8 cellular contexts compared by ENCODE assay signal in genomic region chr19:17747205-17748098, GRCh38. TPM values are rescaled to one million over a fixed set of nuclear protein-coding genes. Genes with fewer than 3 reads are reported as not detected.
DNase-seq lines count a peak whose midpoint lies in the region; ATAC-seq, FAIRE-seq and TF ChIP-seq lines count a peak whose summit lies in the region.

No MANE protein-coding gene starts in this region.

- no peaks in the 10 kb centered on the region for H3K27me3 ChIP-seq in Loucy (ENCODE audit: insufficient read depth, low read length, poor library complexity, severe bottlenecking)
- no peaks in the 10 kb centered on the region for H3K27me3 ChIP-seq in RWPE2 (ENCODE audit: insufficient read depth, poor library complexity, severe bottlenecking)

- H3K4me2 ChIP-seq in Loucy (ENCODE audit: low read depth, low read length, poor library complexity, severe bottlenecking): peak overlapping the region; percentile 93

- TF ChIP-seq POLR2A in H54 (IDR thresholded peaks at IDR 0.05; ENCODE audit: low read depth, low read length): no peak

- FAIRE-seq in H54 (lab: Jason Lieb, UNC): peak; percentile 38

- DNase-seq in Daoy (ENCODE audit: low read depth): peak; percentile 97
- DNase-seq in H54 (ENCODE audit: insufficient read length, low spot score): peak; percentile 95
- peak; percentile 95 for DNase-seq in RWPE2 (ENCODE audit: low spot score)
- peak; percentile 93 for DNase-seq in activated T-helper 9 cell treated with anti-CD3 and anti-CD28 coated beads, Interleukin-2, amount 50 U/mL, for 16 hours (ENCODE audit: low read depth)
- peak; percentile 90 for DNase-seq in fibroblast of the aortic adventitia (ENCODE audit: low read depth)
- DNase-seq in stimulated activated naive CD4-positive, alpha-beta T cell treated with Interleukin-2 at 50 U/mL for 16 hours (lab: John Stamatoyannopoulos, UW): peak; percentile 92

- no peaks in the 10 kb centered on the region for H4K20me1 ChIP-seq in Loucy (ENCODE audit: insufficient read depth, low read length, poor library complexity, severe bottlenecking)

- peak overlapping the region; percentile 69 to 79 (median 76) for H3K4me3 Mint-ChIP-seq in nephron

- H3F3A ChIP-seq in Loucy (ENCODE audit: low read depth): no peaks in the 10 kb centered on the region

- peak overlapping the region; percentile 13; the same call in 1 of the 2 replicates for H2AFZ ChIP-seq in Loucy (ENCODE audit: low read length)

- H3K27ac ChIP-seq in RWPE2 (ENCODE audit: poor library complexity, severe bottlenecking): no peak overlapping the region

- H3K4me1 Mint-ChIP-seq in nephron: peaks cover 4% of the 10 kb centered on the region

- no peaks in the 10 kb centered on the region for H3K9me3 Mint-ChIP-seq in nephron

- H3K36me3 ChIP-seq in Loucy (ENCODE audit: insufficient read depth, low read length) (no peaks in the 10 kb centered on the region), RWPE2 (ENCODE audit: low read depth) (no peaks in the 10 kb centered on the region)

- no peak for TF ChIP-seq CTCF in Loucy (conservative IDR thresholded peaks at IDR 0.05; ENCODE audit: low read length)
- TF ChIP-seq CTCF in RWPE2 (IDR thresholded peaks at IDR 0.05; ENCODE audit: poor library complexity, severe bottlenecking): no peak
- no peak for TF ChIP-seq CTCF in fibroblast of the aortic adventitia (IDR thresholded peaks at IDR 0.05; ENCODE audit: insufficient read depth, low read length)
- TF ChIP-seq CTCF in nephron (IDR thresholded peaks at IDR 0.05; ENCODE audit: unreplicated experiment in 3 of 3): no peak

- H3K9ac ChIP-seq in Loucy (ENCODE audit: low read depth, low read length, poor library complexity, severe bottlenecking): peak overlapping the region; percentile 80

- ATAC-seq in RWPE2 (ENCODE audit: low read depth): peak; percentile 99

- H3K36me3 Mint-ChIP-seq in nephron (ENCODE audit: low read depth): no peaks in the 10 kb centered on the region

- no peaks in the 10 kb centered on the region for H3K9me2 ChIP-seq in Loucy (replicated peaks; ENCODE audit: low read depth, low read length)

- no peaks in the 10 kb centered on the region for H3K9me3 ChIP-seq in Loucy (ENCODE audit: insufficient read depth, low read depth, low read length)
- no peaks in the 10 kb centered on the region for H3K9me3 ChIP-seq in RWPE2 (ENCODE audit: severe bottlenecking)

- H3K79me2 ChIP-seq in Loucy (ENCODE audit: insufficient read depth, low read length): peaks cover 45% of the 10 kb centered on the region

- H3K4me1 ChIP-seq in Loucy (ENCODE audit: insufficient read depth, low read length, poor library complexity, severe bottlenecking) (peaks cover 33% of the 10 kb centered on the region), RWPE2 (ENCODE audit: insufficient read depth, poor library complexity, severe bottlenecking) (no peaks in the 10 kb centered on the region)

- H3K27ac Mint-ChIP-seq in nephron: peak overlapping the region in 1 of 3 experiments; percentile 48

- H3K4me3 ChIP-seq in Loucy (ENCODE audit: low read length, poor library complexity, severe bottlenecking): peak overlapping the region; percentile 87
- peak overlapping the region; percentile 36 for H3K4me3 ChIP-seq in RWPE2 (ENCODE audit: severe bottlenecking)
- H3K4me3 ChIP-seq in fibroblast of the aortic adventitia (ENCODE audit: low read depth, low read length): peak overlapping the region; percentile 58

- H3K27me3 Mint-ChIP-seq in nephron (ENCODE audit: low read depth): peaks cover 26% of the 10 kb centered on the region

RNA-seq across cellular contexts. Expression of gene FCHO1, which starts 3.8 kb away (rescaled TPM):
- total RNA-seq in Daoy (2014; rRNA removed; shearing (Covaris generic)): 0.91 and 3.2 TPM in 2 replicates
- 0.36 TPM in 1 of 2 replicates, not detected in the other for total RNA-seq in fibroblast of the aortic adventitia (ENCODE audit: low replicate concordance)

RNA-seq across cellular contexts. Expression of gene MAP1S, which starts 28.2 kb away (rescaled TPM):
- total RNA-seq in Daoy (2014; rRNA removed; shearing (Covaris generic)): 11.4 TPM in 2 replicates
- total RNA-seq in fibroblast of the aortic adventitia (ENCODE audit: low replicate concordance): 14.1 and 19.3 TPM in 2 replicates

RNA-seq across cellular contexts. Expression of gene B3GNT3, which starts 47.5 kb away (rescaled TPM):
- 0.06 and 0.09 TPM in 2 replicates for total RNA-seq in Daoy (2014; rRNA removed; shearing (Covaris generic))
- not detected in 2 replicates for total RNA-seq in fibroblast of the aortic adventitia (ENCODE audit: low replicate concordance)

RNA-seq across cellular contexts. Expression of gene UNC13A, which starts 59.3 kb away (rescaled TPM):
- 0.86 and 1.2 TPM in 2 replicates for total RNA-seq in Daoy (2014; rRNA removed; shearing (Covaris generic))
- 0.27 and 0.49 TPM in 2 replicates for total RNA-seq in fibroblast of the aortic adventitia (ENCODE audit: low replicate concordance)

Comparison
In these comparisons a context has a peak if more than half of its experiments do, and no peak if none do; other contexts are left out.
1. H3K4me3 ChIP-seq: peak in every context shown above with its lines; median percentile 87 in Loucy; 58 in fibroblast of the aortic adventitia; 36 in RWPE2.